In genomic region chr9:89317282-89317681, GRCh38 we compare ENCODE assay signal across 9 cellular contexts. TPM values are rescaled to one million over a fixed set of nuclear protein-coding genes. Genes with fewer than 3 reads are reported as not detected.
DNase-seq lines count a peak whose midpoint lies in the region; ATAC-seq and TF ChIP-seq lines count a peak whose summit lies in the region.
"Had no signal": no experiment of that assay in that cellular context is flagged by ENCODE, and none has a peak within 500 bp of the region (broad histone marks: within the 10 kb centered on the region; RNA-seq: fewer than 3 reads in every experiment).

No MANE protein-coding gene starts in this region.

- H2AK9ac ChIP-seq in IMR-90 (replicated peaks; ENCODE audit: low read depth, low read length, poor library complexity) = peak overlapping the region; percentile 29

- peak overlapping the region; percentile 33 for H2BK5ac ChIP-seq in IMR-90 (ENCODE audit: low read depth, low read length, poor library complexity, severe bottlenecking)

- dilution Hi-C loops in IMR-90 (cut with HindIII; ENCODE audit: low sequenced_read_pairs, unreplicated experiment) = no loop called here

- H3K4ac ChIP-seq in IMR-90 (ENCODE audit: low read depth, low read length) = peak overlapping the region; percentile 22; the same call in 1 of the 2 replicates

- DNase-seq in Calu3 (no peak), IMR-90 (no peak), tibial artery (no peak), NCI-H1694 treated with DMSO at 0.1 percent for 48 hours (lab: John Stamatoyannopoulos, UW) (no peak)
- DNase-seq in activated naive CD8-positive, alpha-beta T cell treated with anti-CD3 and anti-CD28 coated beads, Interleukin-2, amount 50 U/mL, for 24 hours = peak; percentile 3
- DNase-seq in naive thymus-derived CD8-positive, alpha-beta T cell = no peak
- DNase-seq: occipital lobe had no signal

- peak overlapping the region; percentile 91 to 100 for H4K8ac ChIP-seq in IMR-90 (ENCODE audit: low read depth in 2 of 2, low read length in 2 of 2)

- H3K14ac ChIP-seq in IMR-90 (replicated peaks; ENCODE audit: low read depth, low read length) = no peak overlapping the region

- no peak overlapping the region for H3K56ac ChIP-seq in IMR-90 (ENCODE audit: extremely low read depth, insufficient read depth, low read length)

- BruUV-seq in Calu3 (replicated peaks; lab: Mats Ljungman, UMichigan) (no TSS peak), IMR-90 (replicated peaks; lab: Mats Ljungman, UMichigan) (no TSS peak)

- H3K18ac ChIP-seq in IMR-90 (ENCODE audit: low read depth, low read length) = no peak overlapping the region

- no peaks in the 10 kb centered on the region for H3K27me3 ChIP-seq in IMR-90 (ENCODE audit: control insufficient read depth, insufficient read depth, low read length)
- no peaks in the 10 kb centered on the region for H3K27me3 ChIP-seq in tibial artery

- no peak overlapping the region for H2BK20ac ChIP-seq in IMR-90 (ENCODE audit: low read depth, low read length)

- 100% methylated on average over 1 of the region's 4 CpGs; no CpG with 5 or more reads in 1 of the 2 experiments for WGBS in IMR-90 (ENCODE audit: extremely low coverage in 2 of 2, insufficient read length in 1 of 2), 2 experiments

- no peak overlapping the region for H3K4me2 ChIP-seq in IMR-90 (ENCODE audit: low read depth, low read length)

- no peaks in the 10 kb centered on the region; the same call in 1 of the 2 replicates for H4K20me1 ChIP-seq in IMR-90 (ENCODE audit: insufficient read depth, low read length)

- H3K4me3 ChIP-seq in IMR-90 (ENCODE audit: insufficient read depth, low read depth, low read length) = no peak overlapping the region
- no peak overlapping the region for H3K4me3 ChIP-seq in tibial artery

- peaks cover 10% of the 10 kb centered on the region for H3K4me1 Mint-ChIP-seq in Calu3 (ENCODE audit: low read depth, unreplicated experiment)
- H3K4me1 Mint-ChIP-seq in activated naive CD8-positive, alpha-beta T cell treated with anti-CD3 and anti-CD28 coated beads, Interleukin-2, amount 50 U/mL, for 24 hours = peaks cover 89% of the 10 kb centered on the region
- peaks cover 12 to 67% (median 41%) of the 10 kb centered on the region in 4 donors for H3K4me1 Mint-ChIP-seq in naive thymus-derived CD8-positive, alpha-beta T cell

- no peaks in the 10 kb centered on the region for H3K9me3 Mint-ChIP-seq in Calu3 (ENCODE audit: low read depth, unreplicated experiment)
- no peaks in the 10 kb centered on the region for H3K9me3 Mint-ChIP-seq in activated naive CD8-positive, alpha-beta T cell treated with anti-CD3 and anti-CD28 coated beads, Interleukin-2, amount 50 U/mL, for 24 hours
- H3K9me3 Mint-ChIP-seq in naive thymus-derived CD8-positive, alpha-beta T cell = no peaks in the 10 kb centered on the region

- no peak overlapping the region for H3K27ac ChIP-seq in IMR-90 (ENCODE audit: insufficient read depth, low read length)
- H3K27ac ChIP-seq in tibial artery = peak overlapping the region in 1 of 2 donors; percentile 97

- ATAC-seq in IMR-90 (ENCODE audit: low read depth) = no peak
- ATAC-seq in activated naive CD8-positive, alpha-beta T cell treated with anti-CD3 and anti-CD28 coated beads, Interleukin-2, amount 50 U/mL, for 24 hours = no peak
- ATAC-seq in naive thymus-derived CD8-positive, alpha-beta T cell = no peak
- ATAC-seq in HG02571 (IDR thresholded peaks at IDR 0.05; ENCODE audit: unreplicated experiment) = no peak
- no peak for ATAC-seq in GM19023 (IDR thresholded peaks at IDR 0.05; ENCODE audit: unreplicated experiment)

- peak overlapping the region; percentile 74 for H2AK5ac ChIP-seq in IMR-90 (ENCODE audit: low read depth, low read length)

- CTCF ChIA-PET in Calu3 (lab: Charles Lee) (no interaction called here), IMR-90 (lab: Yijun Ruan, JAX) (no interaction called here)

- in situ Hi-C loops in IMR-90 (cut with MboI; ENCODE audit: low sequenced_read_pairs) = no loop called here

- TF ChIP-seq CTCF in Calu3 (IDR thresholded peaks at IDR 0.05; ENCODE audit: unreplicated experiment) (no peak), IMR-90 (conservative IDR thresholded peaks at IDR 0.05; ENCODE audit: low read depth, low read length) (no peak), tibial artery (IDR thresholded peaks at IDR 0.05) (no peak)

- H3K36me3 ChIP-seq in IMR-90 (ENCODE audit: control insufficient read depth, insufficient read depth, low read length) (peaks cover 6% of the 10 kb centered on the region), tibial artery (no peaks in the 10 kb centered on the region)

- H3K36me3 Mint-ChIP-seq in Calu3 (ENCODE audit: insufficient read depth, unreplicated experiment) = peaks cover 63% of the 10 kb centered on the region
- H3K36me3 Mint-ChIP-seq in activated naive CD8-positive, alpha-beta T cell treated with anti-CD3 and anti-CD28 coated beads, Interleukin-2, amount 50 U/mL, for 24 hours (ENCODE audit: low read depth) = peaks cover 80% of the 10 kb centered on the region
- H3K36me3 Mint-ChIP-seq in naive thymus-derived CD8-positive, alpha-beta T cell = peaks cover 0 to 35% (median 14%) of the 10 kb centered on the region in 3 donors

- peaks cover 14 to 30% of the 10 kb centered on the region in 2 experiments for H3K79me1 ChIP-seq in IMR-90 (ENCODE audit: low read depth in 1 of 2, low read length in 2 of 2)

- H3K27me3 Mint-ChIP-seq in Calu3 (ENCODE audit: unreplicated experiment) = no peaks in the 10 kb centered on the region
- H3K27me3 Mint-ChIP-seq in activated naive CD8-positive, alpha-beta T cell treated with anti-CD3 and anti-CD28 coated beads, Interleukin-2, amount 50 U/mL, for 24 hours = no peaks in the 10 kb centered on the region
- peaks cover 0 to 4% (median 0%) of the 10 kb centered on the region in 5 donors for H3K27me3 Mint-ChIP-seq in naive thymus-derived CD8-positive, alpha-beta T cell

- H4K5ac ChIP-seq in IMR-90 (ENCODE audit: low read depth, low read length) = peak overlapping the region; percentile 88

- H3K9me3 ChIP-seq in IMR-90 (ENCODE audit: control insufficient read depth, insufficient read depth, low read length) (no peaks in the 10 kb centered on the region), tibial artery (no peaks in the 10 kb centered on the region)

- H3K23ac ChIP-seq in IMR-90 (ENCODE audit: low read depth, low read length) = peak overlapping the region; percentile 20; the same call in 1 of the 2 replicates

- intact Hi-C loops in Calu3 (cut with micrococcal nuclease; ENCODE audit: unreplicated experiment) (no loop called here), IMR-90 (cut with micrococcal nuclease) (loop anchor here (10.0 kb wide), 5 partner anchors 542 to 1602 kb away; no protein-coding TSS in a partner anchor), tibial artery (cut with DNase I; ENCODE audit: low total_unique reads) (loop anchor here (5.0 kb wide), 1 partner anchor 365 kb away; no protein-coding TSS in a partner anchor)

- no peak for TF ChIP-seq POLR2A in IMR-90 (IDR thresholded peaks at IDR 0.05; ENCODE audit: low read depth, low read length)

- peak overlapping the region; percentile 71 for H3K4me3 Mint-ChIP-seq in Calu3 (ENCODE audit: low read depth, unreplicated experiment)
- peak overlapping the region; percentile 88 for H3K4me3 Mint-ChIP-seq in activated naive CD8-positive, alpha-beta T cell treated with anti-CD3 and anti-CD28 coated beads, Interleukin-2, amount 50 U/mL, for 24 hours
- H3K4me3 Mint-ChIP-seq in naive thymus-derived CD8-positive, alpha-beta T cell = peak overlapping the region; percentile 83 to 91 (median 88)

- H3K9me1 ChIP-seq in IMR-90 (ENCODE audit: insufficient read depth, low read length) = no peaks in the 10 kb centered on the region; the same call in 1 of the 2 replicates

- peak overlapping the region; percentile 85 for H3K27ac Mint-ChIP-seq in Calu3 (ENCODE audit: unreplicated experiment)
- peak overlapping the region; percentile 97 for H3K27ac Mint-ChIP-seq in activated naive CD8-positive, alpha-beta T cell treated with anti-CD3 and anti-CD28 coated beads, Interleukin-2, amount 50 U/mL, for 24 hours
- H3K27ac Mint-ChIP-seq in naive thymus-derived CD8-positive, alpha-beta T cell = peak overlapping the region; percentile 87 to 99 (median 98)

- POLR2A ChIA-PET in IMR-90 (lab: Charles Lee; ENCODE audit: unreplicated experiment) = no interaction called here
- POLR2A ChIA-PET in naive thymus-derived CD8-positive, alpha-beta T cell (lab: Charles Lee) = no interaction called here

- no peak for TF ChIP-seq RAD21 in IMR-90 (IDR thresholded peaks at IDR 0.05; ENCODE audit: low read length)

- no peak overlapping the region for H2AFZ ChIP-seq in IMR-90 (replicated peaks; ENCODE audit: low read length, poor library complexity)

- H3K4me1 ChIP-seq in IMR-90 (ENCODE audit: control insufficient read depth, insufficient read depth, low read length) (peaks cover 2% of the 10 kb centered on the region; the same call in 1 of the 2 replicates), tibial artery (peaks cover 0 to 38% (median 15%) of the 10 kb centered on the region in 4 donors)

- peak overlapping the region; percentile 37; the same call in 1 of the 2 replicates for H4K91ac ChIP-seq in IMR-90 (ENCODE audit: insufficient read depth, low read depth, low read length)

- H2BK120ac ChIP-seq in IMR-90 (ENCODE audit: low read depth, low read length) = no peak overlapping the region

- H3K9ac ChIP-seq in IMR-90 (ENCODE audit: low read depth, low read length) = no peak overlapping the region

- H2BK15ac ChIP-seq in IMR-90 (ENCODE audit: low read depth, low read length) = no peak overlapping the region

TF ChIP-seq in IMR-90, 13 proteins besides CTCF, POLR2A, EP300 and RAD21 (continues in another document):
- TF ChIP-seq RCOR1 (IDR thresholded peaks at IDR 0.05; ENCODE audit: insufficient replicate concordance, low read length) = no peak
- TF ChIP-seq CHD1 (IDR thresholded peaks at IDR 0.05; ENCODE audit: low read depth, low read length) = no peak
- TF ChIP-seq BHLHE40 (IDR thresholded peaks at IDR 0.05; ENCODE audit: low read depth, low read length) = no peak
- no peak for TF ChIP-seq SMC3 (IDR thresholded peaks at IDR 0.05; ENCODE audit: low read depth, low read length)
- TF ChIP-seq MAFK (IDR thresholded peaks at IDR 0.05; ENCODE audit: low read depth, low read length) = no peak
- no peak for TF ChIP-seq MAZ (IDR thresholded peaks at IDR 0.05; ENCODE audit: borderline replicate concordance, low read depth, low read length)

RNA-seq across cellular contexts. Expression of gene SECISBP2, which starts 1.0 kb away (rescaled TPM):
- total RNA-seq in Calu3 (2022) (25.1 and 27.8 TPM in 2 replicates), IMR-90 (2012; rRNA removed) (18.8 and 19.7 TPM in 2 replicates)
- 14.4 and 16.4 TPM in 2 replicates for polyA plus RNA-seq in IMR-90 (2012; rRNA removed)
- polyA plus RNA-seq in IMR-90 (2012; cell fraction: cytosol; rRNA removed) = 5.2 and 5.9 TPM in 2 replicates
- 28.0 and 65.2 TPM in 2 replicates for polyA plus RNA-seq in IMR-90 (2012; cell fraction: nucleus; rRNA removed; ENCODE audit: low replicate concordance)
- 100 to 1,000 TPM; 105 to 112 TPM for total RNA-seq in naive thymus-derived CD8-positive, alpha-beta T cell
- polyA plus RNA-seq in naive thymus-derived CD8-positive, alpha-beta T cell = 10 to 100 TPM; 19.6 to 27.9 (median 21.2) TPM

RNA-seq across cellular contexts. Expression of gene CKS2, which starts 6.3 kb away (rescaled TPM):
- total RNA-seq in Calu3 (2022) (99.5 and 116 TPM in 2 replicates), IMR-90 (2012; rRNA removed) (192 and 322 TPM in 2 replicates)
- 261 and 325 TPM in 2 replicates for polyA plus RNA-seq in IMR-90 (2012; rRNA removed)
- 28.4 and 79.6 TPM in 2 replicates for polyA plus RNA-seq in IMR-90 (2012; cell fraction: cytosol; rRNA removed)
- 30.5 and 89.8 TPM in 2 replicates for polyA plus RNA-seq in IMR-90 (2012; cell fraction: nucleus; rRNA removed; ENCODE audit: low replicate concordance)
- total RNA-seq in naive thymus-derived CD8-positive, alpha-beta T cell = 1 to 10 TPM; 4.8 to 5.3 TPM
- 10 to 100 TPM in 1 of 3 donors, 1 to 10 TPM in 2; 7.0 to 13.6 (median 7.8) TPM for polyA plus RNA-seq in naive thymus-derived CD8-positive, alpha-beta T cell

Comparison
In these comparisons a context has a peak if more than half of its experiments do, and no peak if none do; other contexts are left out.
1. RNA of gene CKS2, which starts 6.3 kb away (total RNA-seq): 192 to 322 TPM in IMR-90 and 99.5 to 116 TPM in Calu3; 4.8 to 5.3 TPM in naive thymus-derived CD8-positive, alpha-beta T cell; every median in the first group is over 10 times any median in the second.
2. Peak in every context shown above with its lines, with median percentiles within 50 percentile points of each other: H3K27ac Mint-ChIP-seq and H3K4me3 Mint-ChIP-seq.